8 cellular contexts compared by ENCODE assay signal in the genomic region with DNA sequence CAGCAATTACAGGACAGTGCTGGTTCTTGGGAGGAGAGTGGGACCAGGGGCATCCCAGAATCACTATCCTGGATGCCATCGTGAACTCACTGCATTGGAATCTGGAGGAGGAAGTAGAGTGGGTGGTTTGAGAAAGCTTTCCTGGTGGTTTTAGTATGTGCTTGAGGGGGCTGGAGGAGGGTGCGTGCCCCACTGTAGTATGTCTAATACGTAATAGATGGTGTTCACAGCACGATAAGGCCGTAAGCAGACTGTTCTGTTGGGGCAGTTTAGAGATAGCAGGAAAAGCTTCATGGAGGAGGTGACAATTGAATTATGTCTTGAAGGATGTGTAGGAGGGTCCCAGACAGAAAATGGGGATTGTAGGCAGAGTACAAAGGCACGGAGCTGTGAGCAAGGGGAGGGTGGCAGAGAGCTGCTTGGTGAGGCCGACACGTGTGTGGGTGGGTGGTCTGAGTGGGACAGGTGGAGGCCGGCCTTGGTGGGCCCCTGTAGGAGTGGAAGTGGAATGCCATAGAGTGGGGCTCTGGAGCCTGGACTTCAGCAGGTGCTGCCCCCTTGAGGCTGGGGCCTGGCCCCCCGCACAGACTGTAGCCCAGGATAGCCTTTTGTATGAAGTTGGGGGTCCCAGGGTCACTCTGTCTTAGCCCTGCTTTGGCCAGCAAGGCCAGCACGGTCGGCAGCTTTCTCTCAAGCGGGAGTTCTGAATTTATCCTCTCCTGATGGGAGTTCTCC. TPM values are rescaled to one million over a fixed set of nuclear protein-coding genes. Genes with fewer than 3 reads are reported as not detected.
DNase-seq lines count a peak whose midpoint lies in the region; ATAC-seq and TF ChIP-seq lines count a peak whose summit lies in the region.

No MANE protein-coding gene starts in this region.

- no peaks in the 10 kb centered on the region for H3K36me3 ChIP-seq in NT2/D1 (ENCODE audit: insufficient read depth, insufficient read length, low read length)
- peaks cover 9 to 98% of the 10 kb centered on the region in 2 donors for H3K36me3 ChIP-seq in psoas muscle (ENCODE audit: insufficient read depth in 1 of 2, low read depth in 1 of 2)

- peaks cover 4% of the 10 kb centered on the region for H3K27me3 Mint-ChIP-seq in activated T-helper 2 cell treated with anti-CD3 and anti-CD28 coated beads, Interferon-gamma antibody, Interleukin-2, Interleukin-4, amounts not matched to agents 10 μg/mL and 5 μg/mL and 100 μg/mL, durations not matched to agents 14 hours and 24 hours and 36 hours (ENCODE audit: low read depth)

- H3K4me1 ChIP-seq in NT2/D1 (ENCODE audit: insufficient read depth, insufficient read length) (peaks cover 16% of the 10 kb centered on the region), psoas muscle (peaks cover 28% of the 10 kb centered on the region)

- 86 to 90% (median 88%) methylated on average over 13 of the region's 13 CpGs for WGBS in psoas muscle, 3 donors

- H3K27me3 ChIP-seq in NT2/D1 (ENCODE audit: insufficient read depth, insufficient read length): no peaks in the 10 kb centered on the region
- no peaks in the 10 kb centered on the region for H3K27me3 ChIP-seq in psoas muscle (ENCODE audit: insufficient read depth in 3 of 3, low read length in 2 of 3)

- H3K4me1 Mint-ChIP-seq in activated T-helper 2 cell treated with anti-CD3 and anti-CD28 coated beads, Interferon-gamma antibody, Interleukin-2, Interleukin-4, amounts not matched to agents 10 μg/mL and 5 μg/mL and 100 μg/mL, durations not matched to agents 14 hours and 24 hours and 36 hours (ENCODE audit: low read depth): peaks cover 53% of the 10 kb centered on the region

- H3K27ac Mint-ChIP-seq in activated T-helper 2 cell treated with anti-CD3 and anti-CD28 coated beads, Interferon-gamma antibody, Interleukin-2, Interleukin-4, amounts not matched to agents 10 μg/mL and 5 μg/mL and 100 μg/mL, durations not matched to agents 14 hours and 24 hours and 36 hours: no peak overlapping the region

- no peak overlapping the region for H3K4me3 ChIP-seq in NT2/D1 (ENCODE audit: insufficient read length, low read depth)
- no peak overlapping the region for H3K4me3 ChIP-seq in epithelial cell of esophagus (ENCODE audit: low read length)
- no peak overlapping the region for H3K4me3 ChIP-seq in psoas muscle

- peak; percentile 16 for TF ChIP-seq CTCF in epithelial cell of esophagus (IDR thresholded peaks at IDR 0.05; ENCODE audit: insufficient read depth, low read depth, low read length, missing control alignments)
- peak; percentile 30 for TF ChIP-seq CTCF in psoas muscle (IDR thresholded peaks at IDR 0.05)

- intact Hi-C loops in psoas muscle (cut with DNase I): loop anchor here in 1 of 2 donors (10.0 kb wide), 1 partner anchor 117 kb away; the partner anchor contains the start of genes AQP10 and ATP8B2
- intact Hi-C loops in activated T-helper 2 cell treated with anti-CD3 and anti-CD28 coated beads, Interferon-gamma antibody, Interleukin-2, Interleukin-4, amounts not matched to agents 10 μg/mL and 5 μg/mL and 100 μg/mL, durations not matched to agents 14 hours and 24 hours and 36 hours (cut with micrococcal nuclease): loop anchor here (5.0 kb wide), 1 partner anchor 90 kb away; no protein-coding TSS in a partner anchor

- H3K9me3 ChIP-seq in NT2/D1 (ENCODE audit: insufficient read depth, low read length): no peaks in the 10 kb centered on the region
- H3K9me3 ChIP-seq in psoas muscle: no peaks in the 10 kb centered on the region

- peak overlapping the region; percentile 24 for H3K9ac ChIP-seq in NT2/D1 (ENCODE audit: insufficient read length, low read depth)

- no peak overlapping the region for H3K27ac ChIP-seq in psoas muscle

- H3K4me3 Mint-ChIP-seq in activated T-helper 2 cell treated with anti-CD3 and anti-CD28 coated beads, Interferon-gamma antibody, Interleukin-2, Interleukin-4, amounts not matched to agents 10 μg/mL and 5 μg/mL and 100 μg/mL, durations not matched to agents 14 hours and 24 hours and 36 hours (ENCODE audit: low read depth): no peak overlapping the region

- H3K36me3 Mint-ChIP-seq in activated T-helper 2 cell treated with anti-CD3 and anti-CD28 coated beads, Interferon-gamma antibody, Interleukin-2, Interleukin-4, amounts not matched to agents 10 μg/mL and 5 μg/mL and 100 μg/mL, durations not matched to agents 14 hours and 24 hours and 36 hours (ENCODE audit: low read depth): peaks cover 13% of the 10 kb centered on the region

- DNase-seq in ELR (ENCODE audit: low read depth): peak; percentile 61
- DNase-seq in NT2/D1 (ENCODE audit: low read depth, low spot score): no peak
- DNase-seq in epithelial cell of esophagus (ENCODE audit: low read depth): peak; percentile 29
- no peak for DNase-seq in psoas muscle
- no peak for DNase-seq in activated T-helper 2 cell treated with anti-CD3 and anti-CD28 coated beads, Interferon-gamma antibody, Interleukin-2, Interleukin-4, amounts not matched to agents 10 μg/mL and 5 μg/mL and 100 μg/mL, durations not matched to agents 14 hours and 24 hours and 36 hours (ENCODE audit: low spot score)
- no peak for DNase-seq in NCI-H2196 (lab: John Stamatoyannopoulos, UW; ENCODE audit: unreplicated experiment)
- no peak for DNase-seq in UCSD-AML1 (lab: John Stamatoyannopoulos, UW; ENCODE audit: unreplicated experiment)
- no peak for DNase-seq in dedifferentiated amniotic fluid mesenchymal stem cell (ENCODE audit: extremely low spot score)

- ATAC-seq in psoas muscle: peak; percentile 30 to 39 (median 36)

- no peaks in the 10 kb centered on the region for H3K9me3 Mint-ChIP-seq in activated T-helper 2 cell treated with anti-CD3 and anti-CD28 coated beads, Interferon-gamma antibody, Interleukin-2, Interleukin-4, amounts not matched to agents 10 μg/mL and 5 μg/mL and 100 μg/mL, durations not matched to agents 14 hours and 24 hours and 36 hours

RNA-seq across cellular contexts. Expression of gene IL6R, which starts 37.0 kb away (rescaled TPM):
- total RNA-seq in psoas muscle: 100 to 1,000 TPM in 1 of 4 donors, 10 to 100 TPM in 3; 32.6 to 182 (median 80.9) TPM
- 10 to 100 TPM; 41.7 to 97.7 (median 80.8) TPM for polyA plus RNA-seq in psoas muscle
- total RNA-seq in activated T-helper 2 cell treated with anti-CD3 and anti-CD28 coated beads, Interferon-gamma antibody, Interleukin-2, Interleukin-4, amounts not matched to agents 10 μg/mL and 5 μg/mL and 100 μg/mL, durations not matched to agents 14 hours and 24 hours and 36 hours: 1.6 and 2.2 TPM in 2 replicates

RNA-seq across cellular contexts. Expression of gene TDRD10, which starts 59.8 kb away (rescaled TPM):
- total RNA-seq in psoas muscle: under 1 TPM; 0.50 to 0.97 (median 0.68) TPM
- 1 to 10 TPM in 1 of 3 donors, under 1 TPM in 2; 0.69 to 2.3 (median 0.99) TPM for polyA plus RNA-seq in psoas muscle
- total RNA-seq in activated T-helper 2 cell treated with anti-CD3 and anti-CD28 coated beads, Interferon-gamma antibody, Interleukin-2, Interleukin-4, amounts not matched to agents 10 μg/mL and 5 μg/mL and 100 μg/mL, durations not matched to agents 14 hours and 24 hours and 36 hours: not detected in 2 replicates

Comparison
In these comparisons a context has a peak if more than half of its experiments do, and no peak if none do; other contexts are left out.
1. DNase-seq: peak in ELR (single experiment) and epithelial cell of esophagus (single experiment); none in NT2/D1 (single experiment), psoas muscle (0 of 2), activated T-helper 2 cell treated with anti-CD3 and anti-CD28 coated beads, Interferon-gamma antibody, Interleukin-2, Interleukin-4, amounts not matched to agents 10 μg/mL and 5 μg/mL and 100 μg/mL, durations not matched to agents 14 hours and 24 hours and 36 hours (single experiment), NCI-H2196 (single experiment), UCSD-AML1 (single experiment) and dedifferentiated amniotic fluid mesenchymal stem cell (single experiment).
2. RNA of gene IL6R, which starts 37.0 kb away (total RNA-seq): 32.6 to 182 TPM in psoas muscle; 1.6 to 2.2 TPM in activated T-helper 2 cell treated with anti-CD3 and anti-CD28 coated beads, Interferon-gamma antibody, Interleukin-2, Interleukin-4, amounts not matched to agents 10 μg/mL and 5 μg/mL and 100 μg/mL, durations not matched to agents 14 hours and 24 hours and 36 hours; every median in the first group is over 10 times any median in the second.